In the genomic region with DNA sequence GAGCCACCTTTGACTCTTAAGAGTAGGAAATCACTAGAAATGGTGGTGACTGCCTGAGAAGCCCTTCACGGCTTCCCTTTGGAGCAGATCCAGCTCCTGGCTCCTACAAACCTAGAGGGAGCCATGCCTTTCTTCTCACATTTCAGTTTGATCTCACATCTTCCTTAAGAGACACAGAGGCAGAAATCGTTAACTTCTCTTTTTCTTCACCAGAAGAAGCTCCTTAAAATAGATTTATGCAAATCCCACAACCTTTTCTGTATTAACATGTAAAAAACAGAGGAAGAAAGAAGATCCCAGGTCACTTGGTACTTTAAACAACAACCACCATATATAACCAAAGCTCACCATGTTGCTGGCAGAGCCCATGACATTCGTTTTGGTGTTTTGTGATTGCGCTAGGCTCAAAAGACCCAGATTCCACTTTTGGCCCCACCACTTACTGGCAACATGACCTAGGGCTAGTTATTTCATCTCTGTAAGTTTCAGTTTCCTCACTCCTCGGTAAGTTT, we compare ENCODE assay signal across 16 cellular contexts. TPM values are rescaled to one million over a fixed set of nuclear protein-coding genes. Genes with fewer than 3 reads are reported as not detected.
DNase-seq lines count a peak whose midpoint lies in the region; ATAC-seq and TF ChIP-seq lines count a peak whose summit lies in the region.
"Had no signal": no experiment of that assay in that cellular context is flagged by ENCODE, and none has a peak within 500 bp of the region (broad histone marks: within the 10 kb centered on the region; RNA-seq: fewer than 3 reads in every experiment).

No MANE protein-coding gene starts in this region.

- H3K27ac ChIP-seq in ovary = no peak overlapping the region
- H3K27ac ChIP-seq: brain microvascular endothelial cell, gastrocnemius medialis, right atrium auricular region had no signal

- WGBS in ovary, 3 donors = 46 to 50% (median 46%) methylated on average over 5 of the region's 5 CpGs

- H3K36me3 ChIP-seq in ovary = no peaks in the 10 kb centered on the region
- H3K36me3 ChIP-seq: brain microvascular endothelial cell, gastrocnemius medialis, right atrium auricular region had no signal

- intact Hi-C loops in ovary (cut with DNase I) = loop anchor here in 1 of 4 donors (10.0 kb wide), 1 partner anchor 60 kb away; no protein-coding TSS in a partner anchor

- no peak for TF ChIP-seq CTCF in GM12865 (IDR thresholded peaks at IDR 0.05; ENCODE audit: insufficient read depth, low read depth, low read length, missing control alignments)
- no peak for TF ChIP-seq CTCF in ovary (IDR thresholded peaks at IDR 0.05)

- no peaks in the 10 kb centered on the region for H3K9me3 ChIP-seq in ovary
- H3K9me3 ChIP-seq: gastrocnemius medialis, right atrium auricular region had no signal

- no peak for TF ChIP-seq EP300 in ovary (IDR thresholded peaks at IDR 0.05)

- peak; percentile 77 for DNase-seq in GM12865 (ENCODE audit: low read depth)
- no peak for DNase-seq in globus pallidus (ENCODE audit: low spot score)
- no peak for DNase-seq in SHP77 treated with DMSO at 0.1 percent for 48 hours (lab: John Stamatoyannopoulos, UW)
- DNase-seq in ovary = no peak
- DNase-seq: activated CD4-positive, alpha-beta T cell treated with anti-CD3 and anti-CD28 coated beads, Interleukin-2, amount 50 U/mL, for 4 hours; activated effector memory CD4-positive, alpha-beta T cell treated with anti-CD3 and anti-CD28 coated beads, Interleukin-2, amount 50 U/mL, for 16 hours; brain microvascular endothelial cell; effector memory CD4-positive, alpha-beta T cell; gastrocnemius medialis; islet precursor cell; NCI-H187 treated with DMSO at 0.1 percent for 48 hours had no signal

- H3K4me1 ChIP-seq in ovary (ENCODE audit: insufficient read depth) = peaks cover 2% of the 10 kb centered on the region
- H3K4me1 ChIP-seq: gastrocnemius medialis had no signal

- TF ChIP-seq POLR2A in GM19099 (IDR thresholded peaks at IDR 0.05; ENCODE audit: extremely low read depth, insufficient read length, low read depth) (peak; percentile 53), Raji (IDR thresholded peaks at IDR 0.05; ENCODE audit: insufficient read depth, low read depth, low read length) (peak; percentile 47; the same call in 1 of the 2 replicates), ovary (IDR thresholded peaks at IDR 0.05) (no peak)

- peak overlapping the region; percentile 59 for H3K4me3 ChIP-seq in GM12865 (ENCODE audit: low read depth, low read length)
- no peak overlapping the region for H3K4me3 ChIP-seq in ovary
- H3K4me3 ChIP-seq: gastrocnemius medialis, right atrium auricular region had no signal

- ATAC-seq in HG03159 (IDR thresholded peaks at IDR 0.05; ENCODE audit: unreplicated experiment) (peak; percentile 30), HG03108 (IDR thresholded peaks at IDR 0.05; ENCODE audit: unreplicated experiment) (no peak)
- ATAC-seq: gastrocnemius medialis had no signal

- H3K27me3 ChIP-seq in ovary = no peaks in the 10 kb centered on the region

RNA-seq across cellular contexts. Expression of a gene that starts 29.6 kb away (rescaled TPM):
- under 1 TPM in 2 of 7 donors, not detected in 5; 0.05 to 0.28 TPM for total RNA-seq in ovary
- polyA plus RNA-seq in ovary = under 1 TPM in 1 of 2 donors, not detected in 1; 0.02 TPM
